12 cellular contexts compared by ENCODE assay signal in the genomic region with DNA sequence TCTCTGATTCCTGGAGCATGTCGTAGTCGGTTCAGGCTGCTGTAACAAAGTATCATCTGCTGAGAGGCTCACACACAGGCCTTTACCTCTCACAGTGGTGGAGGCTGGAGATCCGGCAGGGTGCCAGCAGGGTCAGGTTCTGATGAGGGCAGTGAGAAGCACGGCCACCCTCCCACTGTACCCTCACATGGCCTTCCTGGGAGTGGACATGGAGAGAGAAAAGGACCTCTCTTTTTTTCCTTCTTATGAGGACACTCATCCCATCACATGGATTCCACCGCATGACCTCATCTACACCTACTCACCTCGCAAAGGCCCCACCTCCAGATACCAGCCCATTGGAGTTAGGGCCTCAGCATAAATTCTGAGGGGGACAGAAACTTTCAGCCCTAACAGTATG.
DNase-seq lines count a peak whose midpoint lies in the region; ATAC-seq and TF ChIP-seq lines count a peak whose summit lies in the region.
"Had no signal": no experiment of that assay in that cellular context is flagged by ENCODE, and none has a peak within 500 bp of the region (broad histone marks: within the 10 kb centered on the region; RNA-seq: fewer than 3 reads in every experiment).

No MANE protein-coding gene starts in this region.

- CTCF ChIA-PET in T-cell (lab: Charles Lee) = interaction anchor here in 1 of 2 donors (1.2 kb wide), 2 partner anchors 135 to 142 kb away, joined by 4 read pairs; no protein-coding TSS in a partner anchor

- H3K9ac ChIP-seq in GM23248 = peak overlapping the region; percentile 17; the same call in 1 of the 2 replicates

- peak overlapping the region; percentile 76 to 82 for H3K27ac Mint-ChIP-seq in T-cell
- peak overlapping the region in 3 of 7 donors; percentile 8 to 84 (median 79) for H3K27ac Mint-ChIP-seq in CD14-positive monocyte

- no peak overlapping the region for H3K4me3 Mint-ChIP-seq in T-cell
- no peak overlapping the region for H3K4me3 Mint-ChIP-seq in CD14-positive monocyte
- H3K4me3 Mint-ChIP-seq: activated naive CD4-positive, alpha-beta T cell treated with anti-CD3 and anti-CD28 coated beads, Interleukin-2, amount 10 ng/mL, durations not matched to agents 7 days and 5 days had no signal

- no peaks in the 10 kb centered on the region for H3K9me3 Mint-ChIP-seq in T-cell
- H3K9me3 Mint-ChIP-seq in CD14-positive monocyte = peaks cover 0 to 2% (median 0%) of the 10 kb centered on the region in 7 donors
- H3K9me3 Mint-ChIP-seq: activated naive CD4-positive, alpha-beta T cell treated with anti-CD3 and anti-CD28 coated beads, Interleukin-2, amount 10 ng/mL, durations not matched to agents 7 days and 5 days had no signal

- H3K4me1 ChIP-seq in GM23248 (ENCODE audit: insufficient read depth) = peaks cover 15% of the 10 kb centered on the region
- H3K4me1 ChIP-seq in esophagus (ENCODE audit: control insufficient read depth in 2 of 2, insufficient read depth in 2 of 2, low read length in 1 of 2) = peaks cover 4 to 44% of the 10 kb centered on the region in 2 donors
- H3K4me1 ChIP-seq in sigmoid colon = peaks cover 0 to 55% (median 46%) of the 10 kb centered on the region in 4 donors

- H3K4me2 ChIP-seq in GM23248 (ENCODE audit: unreplicated experiment) = no peak overlapping the region

- H4K20me1 ChIP-seq in GM23248 (ENCODE audit: insufficient read depth) = no peaks in the 10 kb centered on the region

- no peaks in the 10 kb centered on the region for H3F3A ChIP-seq in GM23248 (ENCODE audit: insufficient read depth)

- no peak for TF ChIP-seq EP300 in sigmoid colon (IDR thresholded peaks at IDR 0.05)

- TF ChIP-seq POLR2A in sigmoid colon (IDR thresholded peaks at IDR 0.05) = no peak

- 74 to 78% methylated on average over 6 of the region's 6 CpGs for WGBS in GM23248 (ENCODE audit: low coverage in 1 of 2, low lambda C conversion rate in 2 of 2, missing lambda C conversion rate in 2 of 2), 2 experiments
- 67 to 79% methylated on average over 6 of the region's 6 CpGs for WGBS in esophagus, 2 donors
- WGBS in sigmoid colon, 2 donors = 69 to 91% methylated on average over 6 of the region's 6 CpGs

- POLR2A ChIA-PET in T-cell (lab: Charles Lee) = no interaction called here

- H3K36me3 ChIP-seq in GM23248 (ENCODE audit: low read depth) (no peaks in the 10 kb centered on the region), esophagus (ENCODE audit: control insufficient read depth in 2 of 2, insufficient read depth in 2 of 2, low read length in 1 of 2) (peaks cover 7 to 58% of the 10 kb centered on the region in 2 donors), sigmoid colon (peaks cover 0 to 39% (median 11%) of the 10 kb centered on the region in 4 donors)

- no peak overlapping the region for H3K4me3 ChIP-seq in GM23248
- H3K4me3 ChIP-seq in esophagus (ENCODE audit: low read depth in 1 of 2, low read length in 2 of 2) = no peak overlapping the region
- H3K4me3 ChIP-seq in sigmoid colon = no peak overlapping the region

- H3K9me3 ChIP-seq in GM23248 (ENCODE audit: low read depth) (no peaks in the 10 kb centered on the region), esophagus (ENCODE audit: control insufficient read depth in 2 of 2, insufficient read depth in 1 of 2, low read depth in 1 of 2, low read length in 1 of 2) (no peaks in the 10 kb centered on the region), sigmoid colon (no peaks in the 10 kb centered on the region)

- intact Hi-C loops in sigmoid colon (cut with DNase I) = loop anchor here (10.0 kb wide), 2 partner anchors 245 to 325 kb away; no protein-coding TSS in a partner anchor
- intact Hi-C loops in CD14-positive monocyte (cut with micrococcal nuclease) = loop anchor here in 1 of 2 donors (10.0 kb wide), 1 partner anchor 325 kb away; no protein-coding TSS in a partner anchor

- no peaks in the 10 kb centered on the region for H3K27me3 Mint-ChIP-seq in T-cell
- no peaks in the 10 kb centered on the region for H3K27me3 Mint-ChIP-seq in CD14-positive monocyte (ENCODE audit: low read depth in 3 of 3)
- H3K27me3 Mint-ChIP-seq: activated naive CD4-positive, alpha-beta T cell treated with anti-CD3 and anti-CD28 coated beads, Interleukin-2, amount 10 ng/mL, durations not matched to agents 7 days and 5 days had no signal

- H3K9me2 ChIP-seq in GM23248 (ENCODE audit: insufficient read depth) = no peaks in the 10 kb centered on the region

- no peak overlapping the region for H3K27ac ChIP-seq in GM23248
- peak overlapping the region; percentile 85 to 93 for H3K27ac ChIP-seq in esophagus (ENCODE audit: low read depth in 2 of 2, low read length in 1 of 2)
- H3K27ac ChIP-seq in sigmoid colon = peak overlapping the region; percentile 62 to 91 (median 86)

- H3K27me3 ChIP-seq in GM23248 (replicated peaks; ENCODE audit: insufficient read depth) = no peaks in the 10 kb centered on the region
- no peaks in the 10 kb centered on the region for H3K27me3 ChIP-seq in esophagus (ENCODE audit: control insufficient read depth in 1 of 2, insufficient read depth in 2 of 2, low read length in 2 of 2)
- no peaks in the 10 kb centered on the region for H3K27me3 ChIP-seq in sigmoid colon

- peaks cover 10% of the 10 kb centered on the region for H3K36me3 Mint-ChIP-seq in T-cell
- peaks cover 53 to 86% of the 10 kb centered on the region in 2 donors for H3K36me3 Mint-ChIP-seq in CD14-positive monocyte

- no peaks in the 10 kb centered on the region for H3K79me2 ChIP-seq in GM23248 (ENCODE audit: insufficient read depth)

- H2AFZ ChIP-seq in GM23248 = no peak overlapping the region

- in situ Hi-C loops in GM23248 (cut with MboI) = no loop called here

- DNase-seq in GM23248 (peak; percentile 62), T-cell (no peak), sigmoid colon (no peak), SIG-M5 (lab: John Stamatoyannopoulos, UW) (no peak), CD14-positive monocyte (ENCODE audit: low spot score) (no peak), pons (ENCODE audit: low spot score) (no peak)
- no peak for DNase-seq in effector CD4-positive, alpha-beta T cell
- DNase-seq: activated CD4-positive, alpha-beta T cell treated with anti-CD3 and anti-CD28 coated beads for 48 hours; activated naive CD4-positive, alpha-beta T cell treated with anti-CD3 and anti-CD28 coated beads, Interleukin-2, amount 10 ng/mL, durations not matched to agents 7 days and 5 days; DMS 273 treated with DMSO at 0.1 percent for 48 hours had no signal

- no peak for ATAC-seq in T-cell (replicated peaks in 1 of 4)
- ATAC-seq: HCT116 had no signal

- H3K4me1 Mint-ChIP-seq in T-cell (peaks cover 0 to 42% (median 24%) of the 10 kb centered on the region in 3 donors), CD14-positive monocyte (peaks cover 8% of the 10 kb centered on the region)

- TF ChIP-seq CTCF in sigmoid colon (IDR thresholded peaks at IDR 0.05) (no peak), CD14-positive monocyte (IDR thresholded peaks at IDR 0.05) (no peak)
